In the genomic region with DNA sequence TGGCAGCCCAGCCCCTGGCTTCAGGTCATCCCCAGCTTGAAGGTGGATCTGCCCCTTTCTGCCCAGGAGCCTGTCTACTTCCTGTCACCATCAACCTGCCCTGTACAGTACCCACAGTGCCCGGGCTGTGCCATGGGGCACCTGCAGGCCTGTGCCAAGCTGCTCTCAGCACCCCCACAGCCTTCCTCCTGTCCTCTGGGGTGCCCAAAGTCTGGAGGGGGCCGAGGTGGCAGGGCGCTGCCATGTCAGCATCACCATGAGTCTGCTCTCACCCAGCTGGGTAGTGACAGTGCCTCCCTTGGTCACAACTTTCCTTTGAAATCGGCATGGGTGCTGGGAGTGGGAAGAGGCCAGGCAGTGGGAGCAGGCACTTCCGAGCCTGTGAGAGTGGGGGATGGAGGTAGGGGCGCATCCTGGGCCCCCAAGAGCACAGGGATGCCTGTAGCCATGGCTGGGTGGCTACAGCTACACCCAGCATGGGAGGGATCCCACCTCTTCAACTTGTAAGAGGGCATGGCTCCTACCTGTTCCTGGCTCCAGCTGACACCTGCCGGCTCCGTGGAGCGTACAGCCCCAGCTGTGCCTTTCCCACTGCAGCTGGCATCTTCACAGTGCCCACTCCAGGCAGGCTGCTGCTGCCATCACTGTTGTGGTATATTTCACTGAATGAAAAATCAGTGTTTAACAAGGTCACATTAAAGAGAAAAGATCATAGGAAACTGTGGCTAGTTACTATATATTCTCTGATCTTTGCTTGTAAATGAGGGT, we compare ENCODE assay signal across 17 cellular contexts. TPM values are rescaled to one million over a fixed set of nuclear protein-coding genes. Genes with fewer than 3 reads are reported as not detected.
DNase-seq lines count a peak whose midpoint lies in the region; ATAC-seq and TF ChIP-seq lines count a peak whose summit lies in the region.
"Had no signal": no experiment of that assay in that cellular context is flagged by ENCODE, and none has a peak within 500 bp of the region (broad histone marks: within the 10 kb centered on the region; RNA-seq: fewer than 3 reads in every experiment).

No MANE protein-coding gene starts in this region.

- no peak overlapping the region for H2AK5ac ChIP-seq in mesenchymal stem cell (ENCODE audit: low read length, severe bottlenecking)

- peaks cover 27% of the 10 kb centered on the region for H3K79me1 ChIP-seq in mesenchymal stem cell (replicated peaks; ENCODE audit: low read length, poor library complexity, severe bottlenecking)

- H3K4me2 ChIP-seq in mesenchymal stem cell (ENCODE audit: low read length, poor library complexity, severe bottlenecking), result no peak overlapping the region
- H3K4me2 ChIP-seq: BLaER1 had no signal

- no peak overlapping the region for H3K4me3 Mint-ChIP-seq in effector memory CD8-positive, alpha-beta T cell
- H3K4me3 Mint-ChIP-seq: CD8-positive, alpha-beta T cell; HFFc6 had no signal

- H3K14ac ChIP-seq in mesenchymal stem cell (ENCODE audit: low read length in 2 of 2), result no peak overlapping the region

- no peak overlapping the region for H2BK15ac ChIP-seq in mesenchymal stem cell (ENCODE audit: low read depth, poor library complexity, severe bottlenecking)

- H3K36me3 Mint-ChIP-seq in effector memory CD8-positive, alpha-beta T cell (ENCODE audit: insufficient read depth), result peaks cover 11% of the 10 kb centered on the region

- H3K4me1 ChIP-seq in Panc1 (ENCODE audit: control insufficient read depth, insufficient read depth, low read length) (no peaks in the 10 kb centered on the region), mesenchymal stem cell (ENCODE audit: control insufficient read depth, insufficient read depth, low read depth, low read length) (no peaks in the 10 kb centered on the region), aorta (ENCODE audit: control insufficient read depth in 1 of 2, insufficient read depth in 2 of 2, low read length in 2 of 2) (no peaks in the 10 kb centered on the region)
- H3K4me1 ChIP-seq: BLaER1 had no signal

- no peak overlapping the region for H2AFZ ChIP-seq in mesenchymal stem cell (ENCODE audit: low read depth, low read length)

- POLR2A ChIA-PET in Panc1 (lab: Charles Lee), result no interaction called here

- no peak overlapping the region for H2BK12ac ChIP-seq in mesenchymal stem cell (ENCODE audit: low read length in 2 of 2)

- H4K91ac ChIP-seq in mesenchymal stem cell (ENCODE audit: low read length), result peak overlapping the region; percentile 58

- H3K27ac ChIP-seq in Panc1 (ENCODE audit: low read length) (no peak overlapping the region), mesenchymal stem cell (ENCODE audit: low read length, poor library complexity, severe bottlenecking) (no peak overlapping the region), aorta (ENCODE audit: low read depth in 1 of 2, low read length in 2 of 2) (no peak overlapping the region)
- H3K27ac ChIP-seq: BLaER1 had no signal

- H3K36me3 ChIP-seq in Panc1 (ENCODE audit: control insufficient read depth, insufficient read depth, low read length) (peaks cover 4% of the 10 kb centered on the region; the same call in 1 of the 2 replicates), mesenchymal stem cell (ENCODE audit: control insufficient read depth in 1 of 2, insufficient read depth in 2 of 2, low read depth in 1 of 2, low read length in 2 of 2) (peaks cover 26 to 60% of the 10 kb centered on the region in 2 experiments), aorta (ENCODE audit: control insufficient read depth in 1 of 2, insufficient read depth in 2 of 2, low read length in 1 of 2) (peaks cover 6 to 12% of the 10 kb centered on the region in 2 donors)

- CTCF ChIA-PET in Panc1 (lab: Charles Lee), result no interaction called here

- H3K27me3 Mint-ChIP-seq in effector memory CD8-positive, alpha-beta T cell, result no peaks in the 10 kb centered on the region

- no peak overlapping the region for H3K23ac ChIP-seq in mesenchymal stem cell (ENCODE audit: low read length in 2 of 2)

- H2BK5ac ChIP-seq in mesenchymal stem cell (ENCODE audit: low read depth, low read length, poor library complexity, severe bottlenecking), result no peak overlapping the region

- no peaks in the 10 kb centered on the region for H3K9me3 Mint-ChIP-seq in effector memory CD8-positive, alpha-beta T cell
- H3K9me3 Mint-ChIP-seq: CD8-positive, alpha-beta T cell; HFFc6 had no signal

- H3K9me3 ChIP-seq in Panc1 (ENCODE audit: control insufficient read depth, insufficient read depth, low read depth, low read length) (peaks cover 4% of the 10 kb centered on the region; the same call in 1 of the 2 replicates), mesenchymal stem cell (ENCODE audit: control insufficient read depth, low read length) (no peaks in the 10 kb centered on the region), aorta (ENCODE audit: control insufficient read depth, low read length) (no peaks in the 10 kb centered on the region)

- in situ Hi-C loops in Panc1 (cut with HindIII; ENCODE audit: low pct_unique_long_range_greater_than_20kb, low sequenced_read_pairs), result no loop called here

- 98% methylated on average over 9 of the region's 9 CpGs for WGBS in mesenchymal stem cell
- 86 to 88% methylated on average over 9 of the region's 9 CpGs for WGBS in aorta, 2 donors

- no TSS peak for BruUV-seq in Panc1 (replicated peaks; lab: Mats Ljungman, UMichigan)

- no peak overlapping the region for H3K18ac ChIP-seq in mesenchymal stem cell (ENCODE audit: low read depth in 1 of 2, low read length in 2 of 2)

- intact Hi-C loops in Panc1 (cut with micrococcal nuclease; ENCODE audit: unreplicated experiment), result no loop called here
- intact Hi-C loops in aorta (cut with DNase I), result no loop called here

- H3K4me1 Mint-ChIP-seq in effector memory CD8-positive, alpha-beta T cell (ENCODE audit: low read depth in 2 of 2), result peaks cover 6 to 27% of the 10 kb centered on the region in 2 donors

- no peak overlapping the region for H2BK120ac ChIP-seq in mesenchymal stem cell (ENCODE audit: low read depth, low read length)

- ATAC-seq in Panc1, result peak; percentile 30; the same call in 1 of the 2 replicates
- ATAC-seq in aorta (ENCODE audit: low FRiP score), result peak; percentile 22
- no peak for ATAC-seq in effector memory CD8-positive, alpha-beta T cell (replicated peaks)
- no peak for ATAC-seq in HG02884 (IDR thresholded peaks at IDR 0.05; ENCODE audit: unreplicated experiment)
- ATAC-seq: CD8-positive, alpha-beta T cell; HCT116 had no signal

- no peak overlapping the region for H3K4ac ChIP-seq in mesenchymal stem cell (ENCODE audit: low read depth in 1 of 2, low read length in 2 of 2)

- DNase-seq in NCI-H2171 treated with DMSO at 0.1 percent for 48 hours (lab: John Stamatoyannopoulos, UW), result peak; percentile 11
- DNase-seq in NCI-H2171 (lab: John Stamatoyannopoulos, UW), result no peak
- no peak for DNase-seq in Panc1 (ENCODE audit: low read depth, low spot score)
- no peak for DNase-seq in mesenchymal stem cell
- no peak for DNase-seq in aorta
- DNase-seq in effector memory CD8-positive, alpha-beta T cell, result no peak
- DNase-seq: 8988T; Calu3; CD8-positive, alpha-beta T cell; DMS79 treated with DMSO at 0.1 percent for 48 hours; GF-D8; GOT3; H7; HFFc6 had no signal

- no peak overlapping the region for H4K8ac ChIP-seq in mesenchymal stem cell (ENCODE audit: low read length)

- H3K4me3 ChIP-seq in Panc1 (ENCODE audit: low read depth in 2 of 2, low read length in 2 of 2), result no peak overlapping the region
- no peak overlapping the region for H3K4me3 ChIP-seq in mesenchymal stem cell (ENCODE audit: insufficient read depth in 1 of 2, low read depth in 1 of 2, low read length in 2 of 2)
- no peak overlapping the region for H3K4me3 ChIP-seq in aorta (ENCODE audit: low read length in 2 of 2)
- H3K4me3 ChIP-seq: BLaER1 had no signal

- no peak overlapping the region for H3K9ac ChIP-seq in mesenchymal stem cell (ENCODE audit: low read length)
- H3K9ac ChIP-seq: BLaER1 had no signal

- H3K27me3 ChIP-seq in Panc1 (ENCODE audit: control insufficient read depth, insufficient read depth, low read length) (no peaks in the 10 kb centered on the region), mesenchymal stem cell (ENCODE audit: control insufficient read depth in 1 of 2, insufficient read depth in 1 of 2, low read length in 2 of 2) (no peaks in the 10 kb centered on the region), aorta (ENCODE audit: control insufficient read depth in 1 of 2, insufficient read depth in 2 of 2, low read length in 1 of 2) (no peaks in the 10 kb centered on the region)
- H3K27me3 ChIP-seq: BLaER1 had no signal

- no peak for TF ChIP-seq CTCF in Panc1 (IDR thresholded peaks at IDR 0.05)

- H3K27ac Mint-ChIP-seq in effector memory CD8-positive, alpha-beta T cell, result peak overlapping the region in 1 of 2 donors; percentile 57
- H3K27ac Mint-ChIP-seq: CD8-positive, alpha-beta T cell; HFFc6 had no signal

RNA-seq across cellular contexts. Expression of gene RNF169, which starts 42.9 kb away (rescaled TPM):
- 23.6 TPM for total RNA-seq in Panc1 (2021; ENCODE audit: unreplicated experiment)
- 11.1 TPM for polyA plus RNA-seq in Panc1 (2012; ENCODE audit: insufficient read length)
- polyA plus RNA-seq in mesenchymal stem cell (2013, experiment 1 of 2), result 5.2 TPM
- 5.0 TPM for polyA plus RNA-seq in mesenchymal stem cell (2013, experiment 2 of 2)
- 10 to 100 TPM; 19.8 to 23.6 TPM for total RNA-seq in aorta
- polyA plus RNA-seq in aorta, result 1 to 10 TPM; 2.6 to 6.5 TPM

Comparison
In these comparisons a context has a peak if more than half of its experiments do, and no peak if none do; other contexts are left out.
1. ATAC-seq: peak in Panc1 (single experiment) and aorta (single experiment); none in effector memory CD8-positive, alpha-beta T cell (single experiment) and HG02884 (single experiment).